Comparison of ENCODE assay signal across 10 cellular contexts in genomic region chr18:33837191-33837590, GRCh38.
"Had no signal": no experiment of that assay in that cellular context is flagged by ENCODE, and none has a peak within 500 bp of the region (broad histone marks: within the 10 kb centered on the region; RNA-seq: fewer than 3 reads in every experiment).

No MANE protein-coding gene starts in this region.

- H3K27me3 ChIP-seq: hepatocyte had no signal

- H3K4me3 ChIP-seq: hepatocyte had no signal

- DNase-seq: activated gamma-delta T cell; activated T-cell treated with anti-CD3 and anti-CD28 coated beads, Interleukin-2, amount 50 U/mL, for 24 hours; amygdala; effector memory CD4-positive, alpha-beta T cell; natural killer cell; nucleus accumbens; right cardiac atrium; small intestine had no signal

- ATAC-seq: natural killer cell, right cardiac atrium had no signal

- H3K27ac ChIP-seq: epithelial cell of prostate, hepatocyte had no signal
